In the genomic region with DNA sequence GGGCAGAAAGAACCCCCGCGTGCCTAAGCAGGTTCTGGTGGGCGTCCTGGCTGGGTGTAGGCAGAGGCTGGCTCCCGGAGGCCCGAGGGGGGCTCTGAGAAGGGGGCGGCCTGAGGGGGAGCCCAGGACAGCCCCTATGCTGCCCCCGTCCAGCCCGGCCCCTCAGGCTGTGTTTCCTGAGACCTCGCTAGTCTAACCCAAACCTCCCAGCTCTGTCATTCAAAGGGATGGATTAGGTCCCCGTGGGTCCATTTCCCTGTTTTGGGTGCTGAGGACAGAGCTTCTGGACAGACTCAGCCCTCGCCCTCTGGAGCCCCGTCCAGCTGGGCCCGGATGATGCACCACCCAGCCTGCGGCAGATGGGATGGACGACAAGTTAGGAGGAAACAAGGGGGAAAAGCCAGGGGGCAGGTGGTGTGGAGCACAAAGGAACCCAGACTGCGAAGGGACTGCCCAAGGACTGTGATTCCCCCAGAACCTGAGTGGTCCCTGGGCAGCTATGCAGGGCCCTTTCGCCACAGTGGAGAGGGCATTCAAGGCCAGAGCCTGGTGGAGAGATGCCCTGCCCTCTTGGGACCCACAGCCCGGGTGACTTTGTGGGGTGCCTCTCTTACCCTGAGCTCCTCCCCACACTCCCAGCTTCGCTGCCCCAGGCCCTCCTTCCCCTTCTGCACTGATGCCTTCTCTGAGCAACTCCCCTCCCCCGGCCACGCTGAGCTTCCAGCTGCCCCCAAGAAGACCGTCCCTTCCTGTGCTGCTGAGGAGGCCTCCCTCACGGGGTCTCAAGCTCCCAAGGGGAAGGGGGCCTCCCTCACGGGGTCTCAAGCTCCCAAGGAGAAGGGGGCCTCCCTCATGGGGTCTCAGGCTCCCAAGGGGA, we compare ENCODE assay signal across 1 cellular context.
TF ChIP-seq lines count a peak whose summit lies in the region.

No MANE protein-coding gene starts in this region.

TF ChIP-seq in HEK293, 187 proteins besides CTCF, POLR2A, EP300 and RAD21 (continued from another document):
- TF ChIP-seq, protein P1, sequence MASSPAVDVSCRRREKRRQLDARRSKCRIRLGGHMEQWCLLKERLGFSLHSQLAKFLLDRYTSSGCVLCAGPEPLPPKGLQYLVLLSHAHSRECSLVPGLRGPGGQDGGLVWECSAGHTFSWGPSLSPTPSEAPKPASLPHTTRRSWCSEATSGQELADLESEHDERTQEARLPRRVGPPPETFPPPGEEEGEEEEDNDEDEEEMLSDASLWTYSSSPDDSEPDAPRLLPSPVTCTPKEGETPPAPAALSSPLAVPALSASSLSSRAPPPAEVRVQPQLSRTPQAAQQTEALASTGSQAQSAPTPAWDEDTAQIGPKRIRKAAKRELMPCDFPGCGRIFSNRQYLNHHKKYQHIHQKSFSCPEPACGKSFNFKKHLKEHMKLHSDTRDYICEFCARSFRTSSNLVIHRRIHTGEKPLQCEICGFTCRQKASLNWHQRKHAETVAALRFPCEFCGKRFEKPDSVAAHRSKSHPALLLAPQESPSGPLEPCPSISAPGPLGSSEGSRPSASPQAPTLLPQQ (tag by site-specific recombination; IDR thresholded peaks at IDR 0.05): peak; percentile 55; the same call in 1 of the 2 replicates
- TF ChIP-seq OVOL3 (tag by site-specific recombination; IDR thresholded peaks at IDR 0.05) (0 out of 2 replicates have a peak, but pooled peaks have one; percentile 12), ZNF16 (tag by site-specific recombination; IDR thresholded peaks at IDR 0.05; ENCODE audit: low read depth) (no peak)
